Comparison of ENCODE assay signal across 28 cellular contexts in the genomic region with DNA sequence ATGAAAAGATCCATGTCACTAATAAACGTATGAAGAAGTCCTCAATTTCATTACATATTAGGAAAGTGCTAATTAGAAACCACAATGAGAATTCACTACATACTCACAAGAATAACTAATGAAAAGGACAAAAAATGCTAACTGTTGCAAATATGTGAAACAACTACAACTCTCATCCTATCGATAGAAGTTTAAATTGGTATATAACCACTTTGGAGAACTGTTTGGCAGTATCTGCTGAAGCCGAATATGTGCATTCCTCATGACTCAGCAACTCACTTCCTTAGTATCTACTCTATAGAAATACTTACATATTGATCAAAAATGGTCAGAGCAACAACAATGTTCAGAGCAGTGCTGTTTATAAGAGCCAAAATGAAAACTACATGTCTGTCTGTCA.
A peak's percentile ranks its signal among the peaks of the same experiment; 100 is the strongest.
DNase-seq lines count a peak whose midpoint lies in the region; ATAC-seq, FAIRE-seq and TF ChIP-seq lines count a peak whose summit lies in the region.
"Had no signal": no experiment of that assay in that cellular context is flagged by ENCODE, and none has a peak within 500 bp of the region (broad histone marks: within the 10 kb centered on the region; RNA-seq: fewer than 3 reads in every experiment).

No MANE protein-coding gene starts in this region.

- H3K27me3 ChIP-seq in IMR-90 (ENCODE audit: control insufficient read depth, insufficient read depth, low read length): no peaks in the 10 kb centered on the region; the same call in none of the 2 replicates
- no peaks in the 10 kb centered on the region for H3K27me3 ChIP-seq in K562 (ENCODE audit: control insufficient read depth in 2 of 2, insufficient read depth in 2 of 2, low read length in 2 of 2)
- H3K27me3 ChIP-seq: BE2C, BLaER1 had no signal

- H3K79me1 ChIP-seq in IMR-90 (ENCODE audit: low read depth in 1 of 2, low read length in 2 of 2): no peaks in the 10 kb centered on the region

- H2AK5ac ChIP-seq in IMR-90 (ENCODE audit: low read depth, low read length): no peak overlapping the region

- WGBS in A549 (ENCODE audit: missing lambda C conversion rate): 46% methylated on average over 3 of the region's 3 CpGs
- no CpG with 5 or more reads among the region's 3 CpGs for WGBS in IMR-90 (ENCODE audit: extremely low coverage in 2 of 2, insufficient read length in 1 of 2), 2 experiments
- WGBS in K562 (ENCODE audit: insufficient coverage, low coverage, missing lambda C conversion rate): 5% methylated on average over 3 of the region's 3 CpGs

- BruUV-seq in IMR-90 (replicated peaks; lab: Mats Ljungman, UMichigan) (no TSS peak), K562 (replicated peaks; lab: Mats Ljungman, UMichigan) (no TSS peak)

- no peak overlapping the region for H3K23ac ChIP-seq in IMR-90 (ENCODE audit: low read depth, low read length)

- TF ChIP-seq EP300 in A549 (IDR thresholded peaks at IDR 0.05): no peak
- no peak for TF ChIP-seq EP300 in K562 (IDR thresholded peaks at IDR 0.05; ENCODE audit: low read length)

- H3K36me3 Mint-ChIP-seq in activated T-cell treated with anti-CD3 and anti-CD28 coated beads, Interleukin-2, amount 50 U/mL, for 72 hours (ENCODE audit: insufficient read depth in 2 of 2): no peaks in the 10 kb centered on the region
- H3K36me3 Mint-ChIP-seq in activated T-cell treated with anti-CD3 and anti-CD28 coated beads, Interleukin-2, amount 50 U/mL, for 4 hours (ENCODE audit: insufficient read depth): no peaks in the 10 kb centered on the region
- H3K36me3 Mint-ChIP-seq: CD14-positive monocyte; CD4-positive, alpha-beta memory T cell; CD4-positive, CD25-positive, alpha-beta regulatory T cell; CD8-positive, alpha-beta memory T cell had no signal

- no peak overlapping the region for H2BK5ac ChIP-seq in IMR-90 (ENCODE audit: low read depth, low read length, poor library complexity, severe bottlenecking)

- H3K79me2 ChIP-seq in K562 (ENCODE audit: control insufficient read depth, insufficient read depth, low read length): no peaks in the 10 kb centered on the region

- H4K8ac ChIP-seq in IMR-90 (ENCODE audit: low read depth in 2 of 2, low read length in 2 of 2): no peak overlapping the region

- no peak overlapping the region for H2AK9ac ChIP-seq in IMR-90 (replicated peaks; ENCODE audit: low read depth, low read length, poor library complexity)

- H3K4me2 ChIP-seq in A549 (no peak overlapping the region), IMR-90 (ENCODE audit: low read depth, low read length) (no peak overlapping the region), K562 (ENCODE audit: insufficient read depth, low read length) (no peak overlapping the region)
- H3K4me2 ChIP-seq: BLaER1 had no signal

- H3K18ac ChIP-seq in IMR-90 (ENCODE audit: low read depth, low read length): no peak overlapping the region

- H2BK20ac ChIP-seq in IMR-90 (ENCODE audit: low read depth, low read length): no peak overlapping the region

- TF ChIP-seq CTCF in A549 (IDR thresholded peaks at IDR 0.05) (no peak), IMR-90 (conservative IDR thresholded peaks at IDR 0.05; ENCODE audit: low read depth, low read length) (no peak), K562 (IDR thresholded peaks at IDR 0.05 in 2 of 3, conservative IDR thresholded peaks at IDR 0.05 in 1 of 3; ENCODE audit: insufficient read depth in 2 of 3, low read depth in 1 of 3, low read length in 3 of 3) (no peak)

- no peak overlapping the region for H3K14ac ChIP-seq in IMR-90 (replicated peaks; ENCODE audit: low read depth, low read length)

- H4K5ac ChIP-seq in IMR-90 (ENCODE audit: low read depth, low read length): no peak overlapping the region

- no peak overlapping the region for H3K4me3 ChIP-seq in A549
- H3K4me3 ChIP-seq in IMR-90 (ENCODE audit: insufficient read depth, low read depth, low read length): no peak overlapping the region
- H3K4me3 ChIP-seq in K562: no peak overlapping the region
- H3K4me3 ChIP-seq: BLaER1, GM12878 had no signal

- H3K9me3 Mint-ChIP-seq in activated T-cell treated with anti-CD3 and anti-CD28 coated beads, Interleukin-2, amount 50 U/mL, for 72 hours: no peaks in the 10 kb centered on the region
- no peaks in the 10 kb centered on the region for H3K9me3 Mint-ChIP-seq in activated T-cell treated with anti-CD3 and anti-CD28 coated beads, Interleukin-2, amount 50 U/mL, for 4 hours
- H3K9me3 Mint-ChIP-seq: CD4-positive, alpha-beta memory T cell had no signal

- peak overlapping the region; percentile 50 for H3K27ac Mint-ChIP-seq in activated T-cell treated with anti-CD3 and anti-CD28 coated beads, Interleukin-2, amount 50 U/mL, for 72 hours
- H3K27ac Mint-ChIP-seq: CD14-positive monocyte; CD4-positive, alpha-beta memory T cell; CD4-positive, CD25-positive, alpha-beta regulatory T cell; CD8-positive, alpha-beta memory T cell had no signal

- H3K27ac ChIP-seq in A549 (no peak overlapping the region), IMR-90 (ENCODE audit: insufficient read depth, low read length) (no peak overlapping the region), K562 (ENCODE audit: extremely low read depth, low read depth, low read length) (no peak overlapping the region)
- H3K27ac ChIP-seq: 22Rv1, BLaER1 had no signal

- no peak overlapping the region for H2AFZ ChIP-seq in IMR-90 (replicated peaks; ENCODE audit: low read length, poor library complexity)
- H2AFZ ChIP-seq in K562 (ENCODE audit: low read depth, low read length): no peak overlapping the region

- H3K27me3 Mint-ChIP-seq in activated T-cell treated with anti-CD3 and anti-CD28 coated beads, Interleukin-2, amount 50 U/mL, for 72 hours (ENCODE audit: low read depth): no peaks in the 10 kb centered on the region
- no peaks in the 10 kb centered on the region for H3K27me3 Mint-ChIP-seq in activated T-cell treated with anti-CD3 and anti-CD28 coated beads, Interleukin-2, amount 50 U/mL, for 4 hours (ENCODE audit: low read depth)
- H3K27me3 Mint-ChIP-seq: CD4-positive, CD25-positive, alpha-beta regulatory T cell; CD8-positive, alpha-beta memory T cell had no signal

- H4K20me1 ChIP-seq in IMR-90 (ENCODE audit: insufficient read depth, low read length): no peaks in the 10 kb centered on the region
- no peaks in the 10 kb centered on the region for H4K20me1 ChIP-seq in K562 (replicated peaks; ENCODE audit: control insufficient read depth, insufficient read depth, low read length)
- H4K20me1 ChIP-seq: BLaER1 had no signal

- intact Hi-C loops in IMR-90 (cut with micrococcal nuclease): no loop called here
- intact Hi-C loops in K562 (cut with micrococcal nuclease): no loop called here

- H3K4me3 Mint-ChIP-seq in activated T-cell treated with anti-CD3 and anti-CD28 coated beads, Interleukin-2, amount 50 U/mL, for 72 hours: no peak overlapping the region
- no peak overlapping the region for H3K4me3 Mint-ChIP-seq in activated T-cell treated with anti-CD3 and anti-CD28 coated beads, Interleukin-2, amount 50 U/mL, for 4 hours
- H3K4me3 Mint-ChIP-seq: CD14-positive monocyte; CD4-positive, alpha-beta memory T cell; CD4-positive, CD25-positive, alpha-beta regulatory T cell; CD8-positive, alpha-beta memory T cell had no signal

- H3K56ac ChIP-seq in IMR-90 (ENCODE audit: extremely low read depth, insufficient read depth, low read length): no peak overlapping the region

- H3K9me1 ChIP-seq in IMR-90 (ENCODE audit: insufficient read depth, low read length) (no peaks in the 10 kb centered on the region), K562 (ENCODE audit: control insufficient read depth, insufficient read depth, low read length) (no peaks in the 10 kb centered on the region)

- no peak overlapping the region for H2BK120ac ChIP-seq in IMR-90 (ENCODE audit: low read depth, low read length)

- H3K4ac ChIP-seq in IMR-90 (ENCODE audit: low read depth, low read length): no peak overlapping the region

- ATAC-seq in activated T-cell treated with anti-CD3 and anti-CD28 coated beads, Interleukin-2, amount 50 U/mL, for 72 hours (replicated peaks in 1 of 2): no peak
- ATAC-seq in activated T-cell treated with anti-CD3 and anti-CD28 coated beads, Interleukin-2, amount 50 U/mL, for 4 hours: no peak
- no peak for ATAC-seq in A549
- ATAC-seq in IMR-90 (ENCODE audit: low read depth): no peak
- ATAC-seq in K562: no peak
- ATAC-seq in GM18861 (IDR thresholded peaks at IDR 0.05; ENCODE audit: unreplicated experiment): no peak
- no peak for ATAC-seq in HG03196 (IDR thresholded peaks at IDR 0.05; ENCODE audit: unreplicated experiment)
- ATAC-seq: GM12878 had no signal

- H3K4me1 ChIP-seq in A549 (no peaks in the 10 kb centered on the region), IMR-90 (ENCODE audit: control insufficient read depth, insufficient read depth, low read length) (no peaks in the 10 kb centered on the region), K562 (replicated peaks in 1 of 2; ENCODE audit: control insufficient read depth in 2 of 2, insufficient read depth in 2 of 2, low read length in 2 of 2) (no peaks in the 10 kb centered on the region)
- H3K4me1 ChIP-seq: BLaER1 had no signal

- dilution Hi-C loops in IMR-90 (cut with HindIII; ENCODE audit: low sequenced_read_pairs, unreplicated experiment): no loop called here

- no peak overlapping the region for H4K91ac ChIP-seq in IMR-90 (ENCODE audit: insufficient read depth, low read depth, low read length)

- H3K36me3 ChIP-seq in IMR-90 (ENCODE audit: control insufficient read depth, insufficient read depth, low read length) (no peaks in the 10 kb centered on the region), K562 (ENCODE audit: control insufficient read depth, insufficient read depth, low read length) (no peaks in the 10 kb centered on the region)
- H3K36me3 ChIP-seq: BE2C, BLaER1 had no signal

- CTCF ChIA-PET in A549 (lab: Yijun Ruan, JAX) (no interaction called here), IMR-90 (lab: Yijun Ruan, JAX) (no interaction called here), K562 (lab: Yijun Ruan, JAX; ENCODE audit: low intra/inter-chr PET ratio) (no interaction called here)

- no peak for TF ChIP-seq RAD21 in A549 (conservative IDR thresholded peaks at IDR 0.05 in 1 of 2, IDR thresholded peaks at IDR 0.05 in 1 of 2)
- no peak for TF ChIP-seq RAD21 in IMR-90 (IDR thresholded peaks at IDR 0.05; ENCODE audit: low read length)
- no peak for TF ChIP-seq RAD21 in K562 (CRISPR knock-in tag; conservative IDR thresholded peaks at IDR 0.05 in 1 of 2, IDR thresholded peaks at IDR 0.05 in 1 of 2)

- POLR2A ChIA-PET in A549 (lab: Yijun Ruan, JAX) (no interaction called here), IMR-90 (lab: Charles Lee; ENCODE audit: unreplicated experiment) (no interaction called here), K562 (lab: Yijun Ruan, JAX) (no interaction called here)

- H3K4me1 Mint-ChIP-seq in activated T-cell treated with anti-CD3 and anti-CD28 coated beads, Interleukin-2, amount 50 U/mL, for 72 hours (ENCODE audit: low read depth): no peaks in the 10 kb centered on the region
- no peaks in the 10 kb centered on the region for H3K4me1 Mint-ChIP-seq in activated T-cell treated with anti-CD3 and anti-CD28 coated beads, Interleukin-2, amount 50 U/mL, for 4 hours (ENCODE audit: low read depth)
- H3K4me1 Mint-ChIP-seq: CD14-positive monocyte; CD4-positive, alpha-beta memory T cell; CD4-positive, CD25-positive, alpha-beta regulatory T cell; CD8-positive, alpha-beta memory T cell had no signal

- no peak for TF ChIP-seq POLR2A in A549 (IDR thresholded peaks at IDR 0.05; ENCODE audit: low read length)
- no peak for TF ChIP-seq POLR2A in IMR-90 (IDR thresholded peaks at IDR 0.05; ENCODE audit: low read depth, low read length)
- TF ChIP-seq POLR2A in K562 (conservative IDR thresholded peaks at IDR 0.05): no peak

- no peak overlapping the region for H2BK15ac ChIP-seq in IMR-90 (ENCODE audit: low read depth, low read length)

- no peak for FAIRE-seq in A549 (lab: Jason Lieb, UNC)
- no peak for FAIRE-seq in K562 (lab: Jason Lieb, UNC)
- FAIRE-seq: GM12878, GM12892, GM18507 had no signal

- in situ Hi-C loops in IMR-90 (cut with MboI; ENCODE audit: low sequenced_read_pairs) (no loop called here), K562 (cut with MboI) (no loop called here)

- H3K9me3 ChIP-seq in A549: no peaks in the 10 kb centered on the region
- H3K9me3 ChIP-seq in IMR-90 (ENCODE audit: control insufficient read depth, insufficient read depth, low read length): no peaks in the 10 kb centered on the region
- no peaks in the 10 kb centered on the region for H3K9me3 ChIP-seq in K562 (replicated peaks; ENCODE audit: control insufficient read depth, insufficient read depth, low read depth, low read length)
- H3K9me3 ChIP-seq: BE2C, BLaER1 had no signal

- H3K9ac ChIP-seq in IMR-90 (ENCODE audit: low read depth, low read length) (no peak overlapping the region), K562 (ENCODE audit: insufficient read depth in 1 of 2, low read depth in 2 of 2, low read length in 2 of 2) (no peak overlapping the region)
- H3K9ac ChIP-seq: BLaER1 had no signal

- no peak for DNase-seq in activated T-cell treated with anti-CD3 and anti-CD28 coated beads, Interleukin-2, amount 50 U/mL, for 72 hours
- no peak for DNase-seq in activated T-cell treated with anti-CD3 and anti-CD28 coated beads, Interleukin-2, amount 50 U/mL, for 4 hours
- DNase-seq in A549 (ENCODE audit: low read depth in 1 of 2, low spot score in 1 of 2): no peak
- no peak for DNase-seq in IMR-90
- DNase-seq in K562 (ENCODE audit: extremely low read depth in 1 of 4, low spot score in 3 of 4): no peak
- DNase-seq in NCI-H1048 (lab: John Stamatoyannopoulos, UW): no peak
- DNase-seq: ACHN; C1 segment of cervical spinal cord; CD4-positive, alpha-beta memory T cell; CD4-positive, CD25-positive, alpha-beta regulatory T cell; CD8-positive, alpha-beta memory T cell; COR-L47; DMS 273 treated with DMSO at 0.1 percent for 48 hours; DMS153; DMS53; DMS79; DND-41; EL; GDM1 had no signal
